35 cellular contexts compared by ENCODE assay signal in the genomic region with DNA sequence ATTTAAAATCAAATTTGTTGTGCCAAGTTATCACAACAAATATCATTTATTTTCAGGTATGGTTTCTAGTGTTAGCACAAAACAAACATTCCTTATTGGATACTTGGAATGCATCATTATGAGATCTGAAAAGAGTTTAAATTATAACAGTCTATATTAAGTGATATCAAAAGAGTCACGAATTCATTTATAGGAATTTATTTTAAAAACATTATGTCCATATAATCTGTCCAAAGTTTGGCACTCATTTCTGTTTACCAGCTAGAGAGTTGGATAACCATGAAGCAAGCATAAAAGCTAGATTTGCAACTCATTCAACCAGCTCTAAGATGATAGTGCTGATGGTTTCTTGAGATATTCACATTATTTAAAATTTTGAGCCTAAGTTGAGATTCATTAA.
"Had no signal": no experiment of that assay in that cellular context is flagged by ENCODE, and none has a peak within 500 bp of the region (broad histone marks: within the 10 kb centered on the region; RNA-seq: fewer than 3 reads in every experiment).

No MANE protein-coding gene starts in this region.

- H3K27me3 ChIP-seq: MG63 had no signal

- H3K4me3 ChIP-seq: MG63 had no signal

- H3K36me3 ChIP-seq: MG63 had no signal

- DNase-seq: Karpas-422, Kasumi-1, MG63, MM.1S, MV-4-11, NCI-H1048, NCI-H1092, NCI-H1092 treated with DMSO at 0.1 percent for 48 hours, NCI-H1105, NCI-H1105 treated with DMSO at 0.1 percent for 48 hours, NCI-H1417, NCI-H1417 treated with DMSO at 0.1 percent for 48 hours, NCI-H1436, NCI-H1436 treated with DMSO at 0.1 percent for 48 hours, NCI-H146, NCI-H1694, NCI-H1694 treated with DMSO at 0.1 percent for 48 hours, NCI-H187, NCI-H187 treated with DMSO at 0.1 percent for 48 hours, NCI-H1930, NCI-H2029, NCI-H2029 treated with DMSO at 0.1 percent for 48 hours, NCI-H2081, NCI-H2081 treated with DMSO at 0.1 percent for 48 hours, NCI-H2107, NCI-H2171, NCI-H2171 treated with DMSO at 0.1 percent for 48 hours, NCI-H2227 treated with DMSO at 0.1 percent for 48 hours, NCI-H226, NCI-H345, NCI-H446, NCI-H446 treated with DMSO at 0.1 percent for 48 hours, NCI-H510A, NCI-H510A treated with DMSO at 0.1 percent for 48 hours, NCI-H524 had no signal

- H3K9me3 ChIP-seq: MG63 had no signal
